ENCODE assay signal across 8 cellular contexts in the genomic region with DNA sequence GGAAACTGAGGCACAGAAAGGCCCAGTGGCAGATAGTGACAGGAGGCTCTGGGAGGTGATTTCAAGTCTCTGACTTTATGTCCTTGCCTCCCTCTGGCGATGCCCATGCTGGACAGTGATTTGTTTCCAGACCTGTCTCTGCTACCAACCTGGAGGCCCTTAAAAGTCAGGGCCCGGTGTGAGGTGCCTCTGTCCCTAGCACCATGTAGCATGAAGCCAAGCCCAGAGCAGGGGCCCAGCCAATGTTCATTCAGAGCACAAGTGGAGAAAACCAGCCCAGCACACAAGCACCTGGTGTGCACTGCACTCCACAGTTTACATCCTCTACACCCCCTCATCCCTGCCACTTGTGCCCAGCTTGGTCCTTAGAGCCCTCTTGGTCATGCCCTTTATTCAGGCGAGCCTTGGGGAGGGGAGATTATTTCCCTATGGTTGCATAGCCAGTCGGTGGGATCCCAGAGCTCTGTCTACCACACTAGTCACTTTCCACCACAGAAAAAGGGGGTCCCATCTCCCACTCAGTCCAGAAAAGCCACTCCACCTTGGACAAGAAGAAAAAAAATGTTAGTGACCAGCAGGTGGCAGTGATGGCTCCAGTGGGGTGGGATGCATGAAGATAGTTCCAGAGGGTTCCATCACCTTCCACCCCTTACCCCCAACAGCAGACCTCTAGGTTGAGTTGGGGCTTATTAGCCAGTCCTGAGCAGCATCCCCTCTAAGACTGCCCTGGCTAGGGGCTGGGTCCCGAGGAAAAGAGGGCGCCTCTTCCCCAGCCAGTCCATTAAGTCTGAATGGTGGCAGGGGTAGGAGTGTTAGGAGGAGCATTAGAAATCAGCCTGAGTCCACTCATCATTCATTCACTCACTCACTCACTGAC. TPM values are rescaled to one million over a fixed set of nuclear protein-coding genes. Genes with fewer than 3 reads are reported as not detected.
DNase-seq lines count a peak whose midpoint lies in the region; ATAC-seq and TF ChIP-seq lines count a peak whose summit lies in the region.

No MANE protein-coding gene starts in this region.

- CTCF ChIA-PET in Panc1 (lab: Charles Lee): interaction anchor here (0.6 to 1.1 kb wide), 2 partner anchors 93 to 119 kb away, joined by 3 read pairs; no protein-coding TSS in a partner anchor

- no peaks in the 10 kb centered on the region for H3K4me1 ChIP-seq in Panc1 (ENCODE audit: control insufficient read depth, insufficient read depth, low read length)

- H3K36me3 ChIP-seq in Panc1 (ENCODE audit: control insufficient read depth, insufficient read depth, low read length): no peaks in the 10 kb centered on the region

- DNase-seq in NCI-H2227 (lab: John Stamatoyannopoulos, UW; ENCODE audit: unreplicated experiment) (peak; percentile 32), NCI-H2227 treated with DMSO at 0.1 percent for 48 hours (lab: John Stamatoyannopoulos, UW) (no peak), Panc1 (ENCODE audit: low read depth, low spot score) (no peak), fibroblast of peridontal ligament (ENCODE audit: extremely low read depth) (peak; percentile 43)
- peak; percentile 28 for DNase-seq in stimulated activated CD8-positive, alpha-beta memory T cell treated with anti-CD3 and anti-CD28 coated beads, Interleukin-4, amount 100 ng/mL, for 48 hours
- no peak for DNase-seq in stimulated activated naive CD4-positive, alpha-beta T cell (lab: John Stamatoyannopoulos, UW)

- H3K9me3 ChIP-seq in Panc1 (ENCODE audit: control insufficient read depth, insufficient read depth, low read depth, low read length): no peaks in the 10 kb centered on the region

- H3K4me3 ChIP-seq in Panc1 (ENCODE audit: low read depth in 2 of 2, low read length in 2 of 2): no peak overlapping the region

- TF ChIP-seq CTCF in Panc1 (IDR thresholded peaks at IDR 0.05): peak; percentile 81

- ATAC-seq in Panc1: peak; percentile 61; the same call in 1 of the 2 replicates
- ATAC-seq in GM21717 (IDR thresholded peaks at IDR 0.05; ENCODE audit: unreplicated experiment): no peak
- ATAC-seq in HG02852 (IDR thresholded peaks at IDR 0.05; ENCODE audit: unreplicated experiment): no peak

- intact Hi-C loops in Panc1 (cut with micrococcal nuclease; ENCODE audit: unreplicated experiment): loop anchor here (2.0 to 5.0 kb wide), 2 partner anchors 93 to 178 kb away; no protein-coding TSS in a partner anchor

- H3K27me3 ChIP-seq in Panc1 (ENCODE audit: control insufficient read depth, insufficient read depth, low read length): no peaks in the 10 kb centered on the region

- H3K27ac ChIP-seq in Panc1 (ENCODE audit: low read length): no peak overlapping the region

- POLR2A ChIA-PET in Panc1 (lab: Charles Lee): no interaction called here

- in situ Hi-C loops in Panc1 (cut with HindIII; ENCODE audit: low pct_unique_long_range_greater_than_20kb, low sequenced_read_pairs): no loop called here

- BruUV-seq in Panc1 (replicated peaks; lab: Mats Ljungman, UMichigan): no TSS peak

RNA-seq across cellular contexts. Expression of a gene that starts 30.9 kb away (rescaled TPM):
- total RNA-seq in Panc1 (2021; ENCODE audit: unreplicated experiment): 0.08 TPM
- 0.21 TPM for polyA plus RNA-seq in Panc1 (2012; ENCODE audit: insufficient read length)

Comparison
In these comparisons a context has a peak if more than half of its experiments do, and no peak if none do; other contexts are left out.
1. DNase-seq: peak in NCI-H2227 (single experiment), fibroblast of peridontal ligament (single experiment) and stimulated activated CD8-positive, alpha-beta memory T cell treated with anti-CD3 and anti-CD28 coated beads, Interleukin-4, amount 100 ng/mL, for 48 hours (single experiment); none in NCI-H2227 treated with DMSO at 0.1 percent for 48 hours (single experiment), Panc1 (single experiment) and stimulated activated naive CD4-positive, alpha-beta T cell (0 of 6).